Comparison of ENCODE assay signal across 2 cellular contexts in the genomic region with DNA sequence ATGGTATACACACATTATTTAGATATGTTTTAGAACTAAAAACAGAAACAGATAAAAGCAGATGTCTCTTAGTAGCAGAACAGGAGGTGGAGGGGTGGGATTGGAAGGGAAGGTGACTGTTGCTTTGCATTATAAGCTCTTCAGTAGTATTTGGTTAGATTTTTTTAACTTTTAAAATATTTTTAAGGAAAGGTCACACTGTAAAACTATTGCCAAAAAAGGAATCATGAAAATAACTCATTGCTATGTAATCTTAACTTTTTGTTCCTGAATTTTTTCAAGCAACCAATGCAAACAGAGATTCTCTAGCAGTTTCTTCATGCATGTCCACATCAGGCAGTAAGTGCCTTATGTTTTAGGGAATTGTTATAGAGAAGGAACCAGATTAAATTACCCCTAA.
TF ChIP-seq lines count a peak whose summit lies in the region.

No MANE protein-coding gene starts in this region.

TF ChIP-seq in IMR-90, 13 proteins besides CTCF, POLR2A, EP300 and RAD21:
- TF ChIP-seq, protein P1, sequence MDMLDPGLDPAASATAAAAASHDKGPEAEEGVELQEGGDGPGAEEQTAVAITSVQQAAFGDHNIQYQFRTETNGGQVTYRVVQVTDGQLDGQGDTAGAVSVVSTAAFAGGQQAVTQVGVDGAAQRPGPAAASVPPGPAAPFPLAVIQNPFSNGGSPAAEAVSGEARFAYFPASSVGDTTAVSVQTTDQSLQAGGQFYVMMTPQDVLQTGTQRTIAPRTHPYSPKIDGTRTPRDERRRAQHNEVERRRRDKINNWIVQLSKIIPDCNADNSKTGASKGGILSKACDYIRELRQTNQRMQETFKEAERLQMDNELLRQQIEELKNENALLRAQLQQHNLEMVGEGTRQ (IDR thresholded peaks at IDR 0.05; ENCODE audit: low read depth, low read length) = no peak
- no peak for TF ChIP-seq CEBPB (IDR thresholded peaks at IDR 0.05; ENCODE audit: low read depth, low read length)
- TF ChIP-seq FOS (IDR thresholded peaks at IDR 0.05; ENCODE audit: low read depth, low read length) = no peak
- no peak for TF ChIP-seq CHD1 (IDR thresholded peaks at IDR 0.05; ENCODE audit: low read depth, low read length)
- no peak for TF ChIP-seq BHLHE40 (IDR thresholded peaks at IDR 0.05; ENCODE audit: low read depth, low read length)
- no peak for TF ChIP-seq SMC3 (IDR thresholded peaks at IDR 0.05; ENCODE audit: low read depth, low read length)
- TF ChIP-seq MAZ (IDR thresholded peaks at IDR 0.05; ENCODE audit: borderline replicate concordance, low read depth, low read length) = no peak
- TF ChIP-seq RCOR1 (IDR thresholded peaks at IDR 0.05; ENCODE audit: insufficient replicate concordance, low read length) = no peak
- no peak for TF ChIP-seq RFX5 (IDR thresholded peaks at IDR 0.05; ENCODE audit: low read depth, low read length)
- no peak for TF ChIP-seq MXI1 (IDR thresholded peaks at IDR 0.05; ENCODE audit: borderline replicate concordance, low read depth, low read length)
- TF ChIP-seq NFE2L2 (IDR thresholded peaks at IDR 0.05; ENCODE audit: low read depth, low read length) = no peak
- TF ChIP-seq, protein P2, sequence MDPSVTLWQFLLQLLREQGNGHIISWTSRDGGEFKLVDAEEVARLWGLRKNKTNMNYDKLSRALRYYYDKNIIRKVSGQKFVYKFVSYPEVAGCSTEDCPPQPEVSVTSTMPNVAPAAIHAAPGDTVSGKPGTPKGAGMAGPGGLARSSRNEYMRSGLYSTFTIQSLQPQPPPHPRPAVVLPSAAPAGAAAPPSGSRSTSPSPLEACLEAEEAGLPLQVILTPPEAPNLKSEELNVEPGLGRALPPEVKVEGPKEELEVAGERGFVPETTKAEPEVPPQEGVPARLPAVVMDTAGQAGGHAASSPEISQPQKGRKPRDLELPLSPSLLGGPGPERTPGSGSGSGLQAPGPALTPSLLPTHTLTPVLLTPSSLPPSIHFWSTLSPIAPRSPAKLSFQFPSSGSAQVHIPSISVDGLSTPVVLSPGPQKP (IDR thresholded peaks at IDR 0.05; ENCODE audit: borderline replicate concordance, low read depth, low read length) = no peak
- no peak for TF ChIP-seq MAFK (IDR thresholded peaks at IDR 0.05; ENCODE audit: low read depth, low read length)

TF ChIP-seq in H1, 55 proteins besides CTCF, POLR2A, EP300 and RAD21:
- no peak for TF ChIP-seq POU5F1 (IDR thresholded peaks at IDR 0.05; ENCODE audit: low read depth, low read length)
- no peak for TF ChIP-seq CTBP2 (IDR thresholded peaks at IDR 0.05; ENCODE audit: borderline replicate concordance, insufficient read depth, insufficient read length, low read length)
- no peak for TF ChIP-seq SIN3A (conservative IDR thresholded peaks at IDR 0.05 in 1 of 2, IDR thresholded peaks at IDR 0.05 in 1 of 2; ENCODE audit: low read depth in 1 of 2, low read length in 2 of 2)
- TF ChIP-seq, protein P3, sequence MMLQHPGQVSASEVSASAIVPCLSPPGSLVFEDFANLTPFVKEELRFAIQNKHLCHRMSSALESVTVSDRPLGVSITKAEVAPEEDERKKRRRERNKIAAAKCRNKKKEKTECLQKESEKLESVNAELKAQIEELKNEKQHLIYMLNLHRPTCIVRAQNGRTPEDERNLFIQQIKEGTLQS (IDR thresholded peaks at IDR 0.05; ENCODE audit: insufficient read depth, low read depth, low read length) = no peak
- no peak for TF ChIP-seq TAF7 (optimal IDR thresholded peaks at IDR 0.05; ENCODE audit: borderline replicate concordance, low read depth, low read length)
- TF ChIP-seq PHF8 (conservative IDR thresholded peaks at IDR 0.05; ENCODE audit: low read depth, low read length) = no peak
- TF ChIP-seq ZNF274 (IDR thresholded peaks at IDR 0.05; ENCODE audit: borderline replicate concordance, extremely low read depth, low read length) = no peak
- TF ChIP-seq, protein P1 (IDR thresholded peaks at IDR 0.05; ENCODE audit: low read length) = no peak
- no peak for TF ChIP-seq SP2 (IDR thresholded peaks at IDR 0.05; ENCODE audit: low read length)
- no peak for TF ChIP-seq SUZ12 (IDR thresholded peaks at IDR 0.05; ENCODE audit: low read length)
- no peak for TF ChIP-seq SRF (IDR thresholded peaks at IDR 0.05; ENCODE audit: low read depth, low read length)
- no peak for TF ChIP-seq JUND (IDR thresholded peaks at IDR 0.05; ENCODE audit: low read length)
- TF ChIP-seq GABPA (IDR thresholded peaks at IDR 0.05; ENCODE audit: borderline replicate concordance, insufficient read depth, low read length) = no peak
- TF ChIP-seq, protein P4, sequence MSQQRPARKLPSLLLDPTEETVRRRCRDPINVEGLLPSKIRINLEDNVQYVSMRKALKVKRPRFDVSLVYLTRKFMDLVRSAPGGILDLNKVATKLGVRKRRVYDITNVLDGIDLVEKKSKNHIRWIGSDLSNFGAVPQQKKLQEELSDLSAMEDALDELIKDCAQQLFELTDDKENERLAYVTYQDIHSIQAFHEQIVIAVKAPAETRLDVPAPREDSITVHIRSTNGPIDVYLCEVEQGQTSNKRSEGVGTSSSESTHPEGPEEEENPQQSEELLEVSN (IDR thresholded peaks at IDR 0.05) = no peak
- no peak for TF ChIP-seq SP1 (IDR thresholded peaks at IDR 0.05; ENCODE audit: low read depth, low read length)
- no peak for TF ChIP-seq EGR1 (IDR thresholded peaks at IDR 0.05; ENCODE audit: borderline replicate concordance, low read depth, low read length)
